19 cellular contexts compared by ENCODE assay signal in the genomic region with DNA sequence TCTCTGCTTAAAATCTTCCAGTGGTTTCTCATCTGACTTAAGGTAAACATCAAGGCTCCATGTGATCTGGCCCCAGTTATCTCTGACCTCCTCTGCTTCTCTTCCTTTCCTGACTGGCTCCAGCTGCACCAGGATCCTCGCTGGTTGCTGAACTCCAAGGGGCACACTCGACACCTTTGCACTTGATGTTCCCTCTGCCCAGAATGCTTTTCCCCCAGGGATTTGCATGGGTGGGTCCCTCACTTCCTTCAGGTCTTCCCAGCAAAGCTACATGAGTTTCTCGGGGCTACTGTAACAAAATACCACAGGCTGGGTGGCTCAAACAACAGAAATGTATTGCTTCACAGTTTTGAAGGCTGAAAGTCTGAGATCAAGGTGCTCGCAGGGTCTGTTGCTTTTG.
"Had no signal": no experiment of that assay in that cellular context is flagged by ENCODE, and none has a peak within 500 bp of the region (broad histone marks: within the 10 kb centered on the region; RNA-seq: fewer than 3 reads in every experiment).

No MANE protein-coding gene starts in this region.

- H3K27ac Mint-ChIP-seq: activated naive CD8-positive, alpha-beta T cell; activated T-helper 2 cell treated with anti-CD3 and anti-CD28 coated beads, Interferon-gamma antibody, Interleukin-2, Interleukin-4, amounts not matched to agents 10 μg/mL and 5 μg/mL and 100 μg/mL, durations not matched to agents 14 hours and 24 hours and 36 hours; dendritic cell treated with granulocyte-macrophage colony-stimulating factor and Interleukin-4, amounts not matched to agents 40 ng/mL and 50 ng/mL, for 4 days; stimulated activated naive B cell treated with anti-CD40 and anti-IgM and Interleukin-4, amounts not matched to agents 10 μg/mL and 1 μg/mL and 100 μg/mL, for 72 hours; WTC11 had no signal

- H3K9me3 Mint-ChIP-seq: activated T-cell treated with anti-CD3 and anti-CD28 coated beads, Interleukin-2, amount 50 U/mL, for 4 hours; activated T-helper 2 cell treated with anti-CD3 and anti-CD28 coated beads, Interferon-gamma antibody, Interleukin-2, Interleukin-4, amounts not matched to agents 10 μg/mL and 5 μg/mL and 100 μg/mL, durations not matched to agents 14 hours and 24 hours and 36 hours; dendritic cell treated with granulocyte-macrophage colony-stimulating factor and Interleukin-4, amounts not matched to agents 40 ng/mL and 50 ng/mL, for 4 days; stimulated activated naive B cell treated with anti-CD40 and anti-IgM and Interleukin-4, amounts not matched to agents 10 μg/mL and 1 μg/mL and 100 μg/mL, for 72 hours; WTC11 had no signal

- DNase-seq: activated CD8-positive, alpha-beta memory T cell treated with anti-CD3 and anti-CD28 coated beads, Interleukin-2, amount 50 U/mL, for 48 hours; activated naive CD4-positive, alpha-beta T cell; activated T-cell treated with anti-CD3 and anti-CD28 coated beads, Interleukin-2, amount 50 U/mL, for 4 hours; adrenal gland; cerebellar nuclear complex; effector CD8-positive, alpha-beta T cell; glutamatergic neuron; mesenchymal stem cell; occipital lobe; small intestine; stimulated activated CD4-positive, alpha-beta T cell treated with anti-CD3 and anti-CD28 coated beads, Interleukin-15, amount 100 ng/mL, for 24 hours; stimulated activated naive B cell treated with anti-CD40 and anti-IgM and Interleukin-4, amounts not matched to agents 10 μg/mL and 1 μg/mL and 100 μg/mL, for 72 hours; T1000; upper lobe of left lung had no signal

- H3K27me3 Mint-ChIP-seq: dendritic cell treated with granulocyte-macrophage colony-stimulating factor and Interleukin-4, amounts not matched to agents 40 ng/mL and 50 ng/mL, for 4 days; stimulated activated naive B cell treated with anti-CD40 and anti-IgM and Interleukin-4, amounts not matched to agents 10 μg/mL and 1 μg/mL and 100 μg/mL, for 72 hours had no signal

- H3K4me3 ChIP-seq: adrenal gland, thoracic aorta, upper lobe of left lung had no signal

- H3K27me3 ChIP-seq: adrenal gland, upper lobe of left lung had no signal

- H3K4me3 Mint-ChIP-seq: activated naive CD8-positive, alpha-beta T cell; activated T-cell treated with anti-CD3 and anti-CD28 coated beads, Interleukin-2, amount 50 U/mL, for 4 hours; dendritic cell treated with granulocyte-macrophage colony-stimulating factor and Interleukin-4, amounts not matched to agents 40 ng/mL and 50 ng/mL, for 4 days; stimulated activated naive B cell treated with anti-CD40 and anti-IgM and Interleukin-4, amounts not matched to agents 10 μg/mL and 1 μg/mL and 100 μg/mL, for 72 hours; WTC11 had no signal

- H3K4me1 ChIP-seq: adrenal gland had no signal

- H3K27ac ChIP-seq: adrenal gland, thoracic aorta had no signal

- H3K9me3 ChIP-seq: adrenal gland, thoracic aorta, upper lobe of left lung had no signal

- H3K36me3 ChIP-seq: adrenal gland, thoracic aorta had no signal

- H3K4me1 Mint-ChIP-seq: stimulated activated naive B cell treated with anti-CD40 and anti-IgM and Interleukin-4, amounts not matched to agents 10 μg/mL and 1 μg/mL and 100 μg/mL, for 72 hours had no signal

- H3K36me3 Mint-ChIP-seq: activated naive CD8-positive, alpha-beta T cell; stimulated activated naive B cell treated with anti-CD40 and anti-IgM and Interleukin-4, amounts not matched to agents 10 μg/mL and 1 μg/mL and 100 μg/mL, for 72 hours; WTC11 had no signal
